Comparison of ENCODE assay signal across 1 cellular context in genomic region chr1:93680121-93681094, GRCh38.
TF ChIP-seq lines count a peak whose summit lies in the region.

No MANE protein-coding gene starts in this region.

TF ChIP-seq in HEK293, 187 proteins besides CTCF, POLR2A, EP300 and RAD21 (continued from another document):
- TF ChIP-seq YY2 (tag by site-specific recombination; IDR thresholded peaks at IDR 0.05) (no peak), ZNF155 (tag by site-specific recombination; IDR thresholded peaks at IDR 0.05) (no peak), ZNF785 (tag by site-specific recombination; IDR thresholded peaks at IDR 0.05) (no peak), ZNF76 (tag by site-specific recombination; IDR thresholded peaks at IDR 0.05; ENCODE audit: borderline replicate concordance, low read depth) (no peak), GLIS2 (tag by site-specific recombination; IDR thresholded peaks at IDR 0.05) (0 out of 2 replicates have a peak, but pooled peaks have one; percentile 10), BCL11B (tag by site-specific recombination; IDR thresholded peaks at IDR 0.05; ENCODE audit: low read depth) (no peak), ZNF266 (tag by site-specific recombination; IDR thresholded peaks at IDR 0.05; ENCODE audit: low read depth) (no peak), ZNF24 (tag by site-specific recombination; IDR thresholded peaks at IDR 0.05) (no peak), OVOL3 (tag by site-specific recombination; IDR thresholded peaks at IDR 0.05) (no peak), ZNF600 (tag by site-specific recombination; IDR thresholded peaks at IDR 0.05) (peak; percentile 52; the same call in 1 of the 2 replicates), GLI4 (tag by site-specific recombination; IDR thresholded peaks at IDR 0.05) (no peak), ZNF654 (tag by site-specific recombination; IDR thresholded peaks at IDR 0.05; ENCODE audit: low read depth) (no peak), ZNF140 (tag by site-specific recombination; IDR thresholded peaks at IDR 0.05) (no peak), ZNF2 (tag by site-specific recombination; IDR thresholded peaks at IDR 0.05) (0 out of 2 replicates have a peak, but pooled peaks have one; percentile 45), ZSCAN16 (tag by site-specific recombination; IDR thresholded peaks at IDR 0.05) (no peak), ZNF366 (tag by site-specific recombination; conservative IDR thresholded peaks at IDR 0.05) (peak; percentile 79), ZNF133 (tag by site-specific recombination; IDR thresholded peaks at IDR 0.05) (no peak), ZNF664 (tag by site-specific recombination; IDR thresholded peaks at IDR 0.05) (peak; percentile 94), ZNF645 (tag by site-specific recombination; IDR thresholded peaks at IDR 0.05) (no peak), ZNF791 (tag by site-specific recombination; IDR thresholded peaks at IDR 0.05) (no peak), ZNF175 (tag by site-specific recombination; IDR thresholded peaks at IDR 0.05) (no peak), AEBP2 (tag by site-specific recombination; IDR thresholded peaks at IDR 0.05; ENCODE audit: borderline replicate concordance) (no peak), ZSCAN30 (tag by site-specific recombination; IDR thresholded peaks at IDR 0.05) (no peak), ZIC2 (tag by site-specific recombination; IDR thresholded peaks at IDR 0.05) (no peak)
- TF ChIP-seq, protein P1, sequence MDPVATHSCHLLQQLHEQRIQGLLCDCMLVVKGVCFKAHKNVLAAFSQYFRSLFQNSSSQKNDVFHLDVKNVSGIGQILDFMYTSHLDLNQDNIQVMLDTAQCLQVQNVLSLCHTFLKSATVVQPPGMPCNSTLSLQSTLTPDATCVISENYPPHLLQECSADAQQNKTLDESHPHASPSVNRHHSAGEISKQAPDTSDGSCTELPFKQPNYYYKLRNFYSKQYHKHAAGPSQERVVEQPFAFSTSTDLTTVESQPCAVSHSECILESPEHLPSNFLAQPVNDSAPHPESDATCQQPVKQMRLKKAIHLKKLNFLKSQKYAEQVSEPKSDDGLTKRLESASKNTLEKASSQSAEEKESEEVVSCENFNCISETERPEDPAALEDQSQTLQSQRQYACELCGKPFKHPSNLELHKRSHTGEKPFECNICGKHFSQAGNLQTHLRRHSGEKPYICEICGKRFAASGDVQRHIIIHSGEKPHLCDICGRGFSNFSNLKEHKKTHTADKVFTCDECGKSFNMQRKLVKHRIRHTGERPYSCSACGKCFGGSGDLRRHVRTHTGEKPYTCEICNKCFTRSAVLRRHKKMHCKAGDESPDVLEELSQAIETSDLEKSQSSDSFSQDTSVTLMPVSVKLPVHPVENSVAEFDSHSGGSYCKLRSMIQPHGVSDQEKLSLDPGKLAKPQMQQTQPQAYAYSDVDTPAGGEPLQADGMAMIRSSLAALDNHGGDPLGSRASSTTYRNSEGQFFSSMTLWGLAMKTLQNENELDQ (tag by site-specific recombination; IDR thresholded peaks at IDR 0.05; ENCODE audit: low read depth) = no peak
- TF ChIP-seq, protein P2, sequence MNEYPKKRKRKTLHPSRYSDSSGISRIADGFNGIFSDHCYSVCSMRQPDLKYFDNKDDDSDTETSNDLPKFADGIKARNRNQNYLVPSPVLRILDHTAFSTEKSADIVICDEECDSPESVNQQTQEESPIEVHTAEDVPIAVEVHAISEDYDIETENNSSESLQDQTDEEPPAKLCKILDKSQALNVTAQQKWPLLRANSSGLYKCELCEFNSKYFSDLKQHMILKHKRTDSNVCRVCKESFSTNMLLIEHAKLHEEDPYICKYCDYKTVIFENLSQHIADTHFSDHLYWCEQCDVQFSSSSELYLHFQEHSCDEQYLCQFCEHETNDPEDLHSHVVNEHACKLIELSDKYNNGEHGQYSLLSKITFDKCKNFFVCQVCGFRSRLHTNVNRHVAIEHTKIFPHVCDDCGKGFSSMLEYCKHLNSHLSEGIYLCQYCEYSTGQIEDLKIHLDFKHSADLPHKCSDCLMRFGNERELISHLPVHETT (tag by site-specific recombination; IDR thresholded peaks at IDR 0.05) = no peak
- TF ChIP-seq, protein P3, sequence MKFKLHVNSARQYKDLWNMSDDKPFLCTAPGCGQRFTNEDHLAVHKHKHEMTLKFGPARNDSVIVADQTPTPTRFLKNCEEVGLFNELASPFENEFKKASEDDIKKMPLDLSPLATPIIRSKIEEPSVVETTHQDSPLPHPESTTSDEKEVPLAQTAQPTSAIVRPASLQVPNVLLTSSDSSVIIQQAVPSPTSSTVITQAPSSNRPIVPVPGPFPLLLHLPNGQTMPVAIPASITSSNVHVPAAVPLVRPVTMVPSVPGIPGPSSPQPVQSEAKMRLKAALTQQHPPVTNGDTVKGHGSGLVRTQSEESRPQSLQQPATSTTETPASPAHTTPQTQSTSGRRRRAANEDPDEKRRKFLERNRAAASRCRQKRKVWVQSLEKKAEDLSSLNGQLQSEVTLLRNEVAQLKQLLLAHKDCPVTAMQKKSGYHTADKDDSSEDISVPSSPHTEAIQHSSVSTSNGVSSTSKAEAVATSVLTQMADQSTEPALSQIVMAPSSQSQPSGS (tag by site-specific recombination; IDR thresholded peaks at IDR 0.05; ENCODE audit: low read depth) = no peak
- TF ChIP-seq, protein P4, sequence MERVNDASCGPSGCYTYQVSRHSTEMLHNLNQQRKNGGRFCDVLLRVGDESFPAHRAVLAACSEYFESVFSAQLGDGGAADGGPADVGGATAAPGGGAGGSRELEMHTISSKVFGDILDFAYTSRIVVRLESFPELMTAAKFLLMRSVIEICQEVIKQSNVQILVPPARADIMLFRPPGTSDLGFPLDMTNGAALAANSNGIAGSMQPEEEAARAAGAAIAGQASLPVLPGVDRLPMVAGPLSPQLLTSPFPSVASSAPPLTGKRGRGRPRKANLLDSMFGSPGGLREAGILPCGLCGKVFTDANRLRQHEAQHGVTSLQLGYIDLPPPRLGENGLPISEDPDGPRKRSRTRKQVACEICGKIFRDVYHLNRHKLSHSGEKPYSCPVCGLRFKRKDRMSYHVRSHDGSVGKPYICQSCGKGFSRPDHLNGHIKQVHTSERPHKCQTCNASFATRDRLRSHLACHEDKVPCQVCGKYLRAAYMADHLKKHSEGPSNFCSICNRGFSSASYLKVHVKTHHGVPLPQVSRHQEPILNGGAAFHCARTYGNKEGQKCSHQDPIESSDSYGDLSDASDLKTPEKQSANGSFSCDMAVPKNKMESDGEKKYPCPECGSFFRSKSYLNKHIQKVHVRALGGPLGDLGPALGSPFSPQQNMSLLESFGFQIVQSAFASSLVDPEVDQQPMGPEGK (tag by site-specific recombination; IDR thresholded peaks at IDR 0.05) = no peak; the same call in 1 of the 2 replicates
- TF ChIP-seq, protein P5, sequence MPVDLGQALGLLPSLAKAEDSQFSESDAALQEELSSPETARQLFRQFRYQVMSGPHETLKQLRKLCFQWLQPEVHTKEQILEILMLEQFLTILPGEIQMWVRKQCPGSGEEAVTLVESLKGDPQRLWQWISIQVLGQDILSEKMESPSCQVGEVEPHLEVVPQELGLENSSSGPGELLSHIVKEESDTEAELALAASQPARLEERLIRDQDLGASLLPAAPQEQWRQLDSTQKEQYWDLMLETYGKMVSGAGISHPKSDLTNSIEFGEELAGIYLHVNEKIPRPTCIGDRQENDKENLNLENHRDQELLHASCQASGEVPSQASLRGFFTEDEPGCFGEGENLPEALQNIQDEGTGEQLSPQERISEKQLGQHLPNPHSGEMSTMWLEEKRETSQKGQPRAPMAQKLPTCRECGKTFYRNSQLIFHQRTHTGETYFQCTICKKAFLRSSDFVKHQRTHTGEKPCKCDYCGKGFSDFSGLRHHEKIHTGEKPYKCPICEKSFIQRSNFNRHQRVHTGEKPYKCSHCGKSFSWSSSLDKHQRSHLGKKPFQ (tag by site-specific recombination; IDR thresholded peaks at IDR 0.05) = no peak
